8 cellular contexts compared by ENCODE assay signal in the genomic region with DNA sequence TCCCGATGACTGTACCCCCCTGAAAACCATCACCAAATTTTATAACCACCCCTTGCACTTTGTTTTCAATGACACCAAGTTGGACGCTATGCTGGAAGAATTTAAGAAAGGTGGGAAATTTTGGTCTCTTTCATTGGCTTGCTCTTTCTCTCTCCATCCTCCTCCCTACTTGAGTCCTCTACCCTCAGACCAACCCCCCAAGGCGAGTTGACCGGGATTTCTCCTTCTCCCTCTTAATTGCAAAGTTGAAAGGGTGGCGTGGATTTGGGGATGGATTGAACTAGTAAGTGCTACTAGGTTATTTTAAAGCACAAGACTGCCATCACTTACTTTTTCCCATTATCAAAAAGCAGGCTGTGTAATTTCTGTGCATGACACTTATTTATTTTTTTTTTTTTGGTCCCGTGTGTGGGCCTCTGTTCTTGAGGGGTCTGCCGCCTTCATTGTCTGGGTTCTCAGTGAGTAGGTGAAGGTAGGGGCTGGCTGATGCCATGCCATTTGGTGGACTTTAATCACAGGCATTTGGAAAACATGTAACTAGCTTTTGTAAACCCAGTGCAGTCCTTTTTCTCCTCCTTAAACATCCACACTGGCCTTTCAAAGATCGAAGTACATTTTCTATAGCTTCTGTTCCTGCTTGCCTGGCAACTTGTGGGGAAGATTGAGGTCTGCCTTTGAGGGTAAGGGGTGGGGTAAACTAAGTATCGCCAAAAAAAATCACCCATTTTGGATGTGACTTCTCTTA. TPM values are rescaled to one million over a fixed set of nuclear protein-coding genes. Genes with fewer than 3 reads are reported as not detected.
DNase-seq lines count a peak whose midpoint lies in the region; ATAC-seq and TF ChIP-seq lines count a peak whose summit lies in the region.

No MANE protein-coding gene starts in this region.

- peaks cover 6 to 7% of the 10 kb centered on the region in 2 donors for H3K27me3 Mint-ChIP-seq in natural killer cell treated with Interleukin-12 subunit alpha and Interleukin-12 subunit beta and Interleukin-15 and Interleukin-18, amount 100 ng/mL, for 72 hours

- H3K36me3 Mint-ChIP-seq in natural killer cell treated with Interleukin-12 subunit alpha and Interleukin-12 subunit beta and Interleukin-15 and Interleukin-18, amount 100 ng/mL, for 72 hours: no peaks in the 10 kb centered on the region

- H3K4me1 Mint-ChIP-seq in natural killer cell treated with Interleukin-12 subunit alpha and Interleukin-12 subunit beta and Interleukin-15 and Interleukin-18, amount 100 ng/mL, for 72 hours (ENCODE audit: low read depth in 2 of 2): peaks cover 24 to 47% of the 10 kb centered on the region in 2 donors

- H3K4me1 ChIP-seq in BLaER1: peaks cover 50% of the 10 kb centered on the region

- H3K4me3 ChIP-seq in BLaER1: peak overlapping the region; percentile 91; the same call in 1 of the 2 replicates
- peak overlapping the region; percentile 14; the same call in 1 of the 2 replicates for H3K4me3 ChIP-seq in LNCaP clone FGC (ENCODE audit: low read depth, low read length)
- peak overlapping the region; percentile 66 to 99 (median 93) for H3K4me3 ChIP-seq in dorsolateral prefrontal cortex

- peaks cover 8% of the 10 kb centered on the region; the same call in 1 of the 2 replicates for H4K20me1 ChIP-seq in BLaER1

- H3K9me3 Mint-ChIP-seq in natural killer cell treated with Interleukin-12 subunit alpha and Interleukin-12 subunit beta and Interleukin-15 and Interleukin-18, amount 100 ng/mL, for 72 hours: no peaks in the 10 kb centered on the region

- peak overlapping the region; percentile 92 for H3K4me3 Mint-ChIP-seq in natural killer cell treated with Interleukin-12 subunit alpha and Interleukin-12 subunit beta and Interleukin-15 and Interleukin-18, amount 100 ng/mL, for 72 hours

- H3K9me3 ChIP-seq in BLaER1: no peaks in the 10 kb centered on the region

- H3K27ac ChIP-seq in BLaER1 (no peak overlapping the region), dorsolateral prefrontal cortex (peak overlapping the region in 5 of 59 donors; percentile 6 to 99 (median 97))

- peak overlapping the region; percentile 96 for H3K4me2 ChIP-seq in BLaER1

- no peaks in the 10 kb centered on the region for H3K27me3 ChIP-seq in BLaER1
- no peaks in the 10 kb centered on the region for H3K27me3 ChIP-seq in dorsolateral prefrontal cortex

- no peaks in the 10 kb centered on the region for H3K36me3 ChIP-seq in BLaER1

- intact Hi-C loops in dorsolateral prefrontal cortex (cut with DNase I): loop anchor here (1.0 to 10.0 kb wide), 5 partner anchors 134 to 415 kb away; a partner anchor contains a TSS

- H3K9ac ChIP-seq in BLaER1: no peak overlapping the region

- no peak for DNase-seq in LNCaP clone FGC (ENCODE audit: low read depth)
- DNase-seq in dorsolateral prefrontal cortex: peak in 1 of 10 donors; percentile 13
- no peak for DNase-seq in natural killer cell treated with Interleukin-12 subunit alpha and Interleukin-12 subunit beta and Interleukin-15 and Interleukin-18, amount 100 ng/mL, for 72 hours (ENCODE audit: low spot score)
- DNase-seq in NCI-H510A treated with DMSO at 0.1 percent for 48 hours (lab: John Stamatoyannopoulos, UW): no peak
- no peak for DNase-seq in CD1c-positive myeloid dendritic cell (ENCODE audit: extremely low spot score)

- ATAC-seq in natural killer cell treated with Interleukin-12 subunit alpha and Interleukin-12 subunit beta and Interleukin-15 and Interleukin-18, amount 100 ng/mL, for 72 hours: no peak
- ATAC-seq in GM18858 (IDR thresholded peaks at IDR 0.05; ENCODE audit: unreplicated experiment) (no peak), GM21528 (IDR thresholded peaks at IDR 0.05; ENCODE audit: low FRiP score, unreplicated experiment) (no peak)

- peak overlapping the region in 1 of 2 donors; percentile 27 for H3K27ac Mint-ChIP-seq in natural killer cell treated with Interleukin-12 subunit alpha and Interleukin-12 subunit beta and Interleukin-15 and Interleukin-18, amount 100 ng/mL, for 72 hours

- TF ChIP-seq CTCF in LNCaP clone FGC (IDR thresholded peaks at IDR 0.05; ENCODE audit: control insufficient read depth, extremely low read depth, insufficient read depth) (no peak), dorsolateral prefrontal cortex (IDR thresholded peaks at IDR 0.05 in 54 of 56, conservative IDR thresholded peaks at IDR 0.05 in 2 of 56; ENCODE audit: low read depth in 1 of 56, partially characterized antibody in 56 of 56) (peak in 1 of 56 donors; percentile 8)

RNA-seq across cellular contexts. Expression of a gene that starts 2.1 kb away (rescaled TPM):
- 10 to 100 TPM; 25.2 to 40.5 (median 31.9) TPM for total RNA-seq in dorsolateral prefrontal cortex
- 10 to 100 TPM in 1 of 2 donors, 1 to 10 TPM in 1; 6.2 to 11.2 TPM for total RNA-seq in natural killer cell treated with Interleukin-12 subunit alpha and Interleukin-12 subunit beta and Interleukin-15 and Interleukin-18, amount 100 ng/mL, for 72 hours

RNA-seq across cellular contexts. Expression of a gene that starts 50.9 kb away (rescaled TPM):
- 1 to 10 TPM in 107 of 120 experiments, under 1 TPM in 7, not detected in 6; 0.32 to 9.6 (median 4.0) TPM for total RNA-seq in dorsolateral prefrontal cortex
- under 1 TPM in 1 of 2 donors, not detected in 1; 0.43 TPM for total RNA-seq in natural killer cell treated with Interleukin-12 subunit alpha and Interleukin-12 subunit beta and Interleukin-15 and Interleukin-18, amount 100 ng/mL, for 72 hours

Comparison
In these comparisons a context has a peak if more than half of its experiments do, and no peak if none do; other contexts are left out.
1. H3K4me3 ChIP-seq: peak in every context shown above with its lines; median percentile 93 in dorsolateral prefrontal cortex; 91 in BLaER1; 14 in LNCaP clone FGC.